29 cellular contexts compared by ENCODE assay signal in the genomic region with DNA sequence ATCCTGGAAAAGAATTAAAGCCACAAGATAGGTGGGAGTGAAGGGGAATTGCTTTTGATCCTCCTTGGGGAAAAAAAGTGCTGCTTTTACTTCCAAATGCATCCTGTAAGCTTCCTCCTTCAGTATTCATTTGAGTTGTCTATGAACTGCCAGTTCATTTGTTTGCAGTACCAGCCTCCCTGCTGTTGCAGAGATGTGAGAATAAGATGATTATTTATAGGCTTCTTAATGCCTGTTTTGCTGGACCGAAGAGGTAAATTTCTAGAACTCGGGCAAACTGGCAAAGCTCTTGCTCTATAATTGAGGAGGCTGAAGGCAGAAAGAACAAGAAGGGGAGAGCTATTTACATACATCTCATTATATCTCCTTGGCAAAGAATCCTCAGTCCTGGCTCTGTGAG.
"Had no signal": no experiment of that assay in that cellular context is flagged by ENCODE, and none has a peak within 500 bp of the region (broad histone marks: within the 10 kb centered on the region; RNA-seq: fewer than 3 reads in every experiment).

No MANE protein-coding gene starts in this region.

- H3K9me3 ChIP-seq: gastrocnemius medialis, pancreas, psoas muscle, sigmoid colon, stomach, suprapubic skin, tibial nerve had no signal

- H3K79me2 ChIP-seq: hepatocyte had no signal

- H3K27me3 ChIP-seq: gastrocnemius medialis, hepatocyte, pancreas, sigmoid colon, stomach, suprapubic skin, tibial nerve had no signal

- H2AFZ ChIP-seq: hepatocyte had no signal

- H3K4me3 Mint-ChIP-seq: activated CD4-positive, alpha-beta T cell treated with anti-CD3 and anti-CD28 coated beads, Interleukin-2, amount 10 ng/mL, durations not matched to agents 7 days and 5 days; activated CD8-positive, alpha-beta memory T cell treated with anti-CD3 and anti-CD28 coated beads, Interleukin-2, amount 10 ng/mL, durations not matched to agents 7 days and 5 days; activated CD8-positive, alpha-beta T cell treated with anti-CD3 and anti-CD28 coated beads for 36 hours; effector memory CD8-positive, alpha-beta T cell; naive B cell; nephron progenitor cell; stimulated activated memory B cell treated with anti-CD40 and anti-IgM and Interleukin-4, amounts not matched to agents 10 μg/mL and 1 μg/mL and 100 μg/mL, for 72 hours had no signal

- H3K36me3 ChIP-seq: gastrocnemius medialis, pancreas, sigmoid colon, stomach, suprapubic skin, tibial nerve had no signal

- H3K4me1 ChIP-seq: gastrocnemius medialis, pancreas, psoas muscle, sigmoid colon, stomach, suprapubic skin, tibial nerve had no signal

- H3K27ac ChIP-seq: coronary artery, gastrocnemius medialis, hepatocyte, pancreas, psoas muscle, sigmoid colon, stomach, suprapubic skin, tibial nerve had no signal

- H3K27ac Mint-ChIP-seq: activated CD4-positive, alpha-beta T cell treated with anti-CD3 and anti-CD28 coated beads, Interleukin-2, amount 10 ng/mL, durations not matched to agents 7 days and 5 days; activated CD8-positive, alpha-beta memory T cell treated with anti-CD3 and anti-CD28 coated beads, Interleukin-2, amount 10 ng/mL, durations not matched to agents 7 days and 5 days; activated CD8-positive, alpha-beta T cell treated with anti-CD3 and anti-CD28 coated beads for 36 hours; activated naive CD4-positive, alpha-beta T cell treated with anti-CD3 and anti-CD28 coated beads, Interleukin-2, amount 50 U/mL, for 72 hours; activated T-helper 2 cell treated with anti-CD3 and anti-CD28 coated beads, Interferon-gamma antibody, Interleukin-2, Interleukin-4, amounts not matched to agents 10 μg/mL and 5 μg/mL and 100 μg/mL, durations not matched to agents 14 hours and 24 hours and 36 hours; effector memory CD8-positive, alpha-beta T cell; naive B cell; nephron progenitor cell; stimulated activated memory B cell treated with anti-CD40 and anti-IgM and Interleukin-4, amounts not matched to agents 10 μg/mL and 1 μg/mL and 100 μg/mL, for 72 hours had no signal

- H3K4me2 ChIP-seq: hepatocyte had no signal

- H3K4me3 ChIP-seq: coronary artery, gastrocnemius medialis, hepatocyte, pancreas, psoas muscle, sigmoid colon, stomach, suprapubic skin, tibial nerve had no signal

- DNase-seq: activated CD4-positive, alpha-beta T cell treated with anti-CD3 and anti-CD28 coated beads, Interleukin-2, amount 10 ng/mL, durations not matched to agents 7 days and 5 days; activated CD4-positive, CD25-positive, alpha-beta regulatory T cell treated with anti-CD3 and anti-CD28 coated beads, Interleukin-2, amount 50 U/mL, for 72 hours; activated CD8-positive, alpha-beta memory T cell treated with anti-CD3 and anti-CD28 coated beads, Interleukin-2, amount 10 ng/mL, durations not matched to agents 7 days and 5 days; activated CD8-positive, alpha-beta T cell treated with anti-CD3 and anti-CD28 coated beads for 36 hours; activated T-cell treated with anti-CD3 and anti-CD28 coated beads, Interleukin-2, amount 50 U/mL, for 48 hours; cerebellar nuclear complex; effector memory CD8-positive, alpha-beta T cell; erythroblast; gastrocnemius medialis; kidney; left colon; mammary epithelial cell; naive B cell; nephron progenitor cell; pancreas; psoas muscle; sigmoid colon; stimulated activated CD4-positive, alpha-beta T cell treated with anti-CD3 and anti-CD28 coated beads, Interleukin-1b, Interleukin-23, amount 100 ng/mL, for 48 hours; stimulated activated CD4-positive, alpha-beta T cell treated with anti-CD3 and anti-CD28 coated beads, Interleukin-4, amount 100 ng/mL, for 4 hours; stimulated activated CD8-positive, alpha-beta memory T cell treated with anti-CD3 and anti-CD28 coated beads, Interleukin-4, amount 100 ng/mL, for 48 hours; stomach; T-helper 2 cell had no signal

- H3K36me3 Mint-ChIP-seq: activated CD8-positive, alpha-beta memory T cell treated with anti-CD3 and anti-CD28 coated beads, Interleukin-2, amount 10 ng/mL, durations not matched to agents 7 days and 5 days; activated naive CD4-positive, alpha-beta T cell treated with anti-CD3 and anti-CD28 coated beads, Interleukin-2, amount 50 U/mL, for 72 hours; naive B cell; stimulated activated memory B cell treated with anti-CD40 and anti-IgM and Interleukin-4, amounts not matched to agents 10 μg/mL and 1 μg/mL and 100 μg/mL, for 72 hours had no signal

- H3K9me3 Mint-ChIP-seq: activated CD4-positive, alpha-beta T cell treated with anti-CD3 and anti-CD28 coated beads, Interleukin-2, amount 10 ng/mL, durations not matched to agents 7 days and 5 days; activated CD8-positive, alpha-beta T cell treated with anti-CD3 and anti-CD28 coated beads for 36 hours; activated naive CD4-positive, alpha-beta T cell treated with anti-CD3 and anti-CD28 coated beads, Interleukin-2, amount 50 U/mL, for 72 hours; nephron progenitor cell had no signal

- H3K27me3 Mint-ChIP-seq: activated CD4-positive, alpha-beta T cell treated with anti-CD3 and anti-CD28 coated beads, Interleukin-2, amount 10 ng/mL, durations not matched to agents 7 days and 5 days; activated CD8-positive, alpha-beta memory T cell treated with anti-CD3 and anti-CD28 coated beads, Interleukin-2, amount 10 ng/mL, durations not matched to agents 7 days and 5 days; effector memory CD8-positive, alpha-beta T cell; naive B cell; stimulated activated memory B cell treated with anti-CD40 and anti-IgM and Interleukin-4, amounts not matched to agents 10 μg/mL and 1 μg/mL and 100 μg/mL, for 72 hours had no signal

- ATAC-seq: activated CD8-positive, alpha-beta memory T cell treated with anti-CD3 and anti-CD28 coated beads, Interleukin-2, amount 10 ng/mL, durations not matched to agents 7 days and 5 days; activated CD8-positive, alpha-beta T cell treated with anti-CD3 and anti-CD28 coated beads for 36 hours; activated naive CD4-positive, alpha-beta T cell treated with anti-CD3 and anti-CD28 coated beads, Interleukin-2, amount 50 U/mL, for 72 hours; effector memory CD8-positive, alpha-beta T cell; gastrocnemius medialis; left colon; pancreas; psoas muscle; stimulated activated memory B cell treated with anti-CD40 and anti-IgM and Interleukin-4, amounts not matched to agents 10 μg/mL and 1 μg/mL and 100 μg/mL, for 72 hours had no signal

- H3K4me1 Mint-ChIP-seq: activated CD4-positive, alpha-beta T cell treated with anti-CD3 and anti-CD28 coated beads, Interleukin-2, amount 10 ng/mL, durations not matched to agents 7 days and 5 days; activated CD8-positive, alpha-beta memory T cell treated with anti-CD3 and anti-CD28 coated beads, Interleukin-2, amount 10 ng/mL, durations not matched to agents 7 days and 5 days; naive B cell; nephron progenitor cell; stimulated activated memory B cell treated with anti-CD40 and anti-IgM and Interleukin-4, amounts not matched to agents 10 μg/mL and 1 μg/mL and 100 μg/mL, for 72 hours had no signal
